In the genomic region with DNA sequence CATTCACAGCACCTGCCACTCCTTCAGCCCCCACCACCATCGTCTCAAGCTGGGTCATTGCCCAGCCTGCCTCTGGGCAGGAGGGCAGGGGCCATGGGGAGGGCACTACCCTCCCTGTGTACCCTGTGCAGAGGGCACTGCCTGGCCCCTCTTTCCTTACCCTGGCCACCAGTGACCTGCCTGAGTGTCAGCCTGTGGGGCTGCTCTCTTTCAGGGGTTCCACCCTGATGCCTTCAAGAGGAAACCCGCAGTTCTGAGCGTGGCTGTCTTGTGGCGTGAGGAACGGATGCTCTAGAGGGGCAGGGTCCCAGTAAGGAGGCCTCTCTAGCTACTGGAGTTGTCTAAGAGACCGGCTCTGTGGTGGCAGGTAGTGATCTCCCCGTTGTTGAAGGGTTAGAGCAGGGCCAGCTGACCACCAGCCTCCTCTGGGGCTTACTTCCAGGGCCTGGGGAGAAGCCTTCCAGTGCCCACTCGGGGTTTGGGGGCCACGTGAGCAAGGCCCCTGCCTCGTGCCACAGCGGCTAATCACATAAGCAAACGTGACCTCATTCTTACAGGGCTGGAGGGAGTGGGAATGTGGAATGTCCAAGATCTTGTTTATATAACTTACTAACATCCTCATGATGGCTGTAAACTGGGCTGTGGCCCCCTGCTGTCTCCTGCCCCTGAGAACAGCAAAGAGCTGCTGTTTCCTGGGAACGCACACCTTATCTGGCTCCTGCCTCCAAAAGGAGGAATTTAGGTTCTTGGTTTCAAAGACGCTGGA, we compare ENCODE assay signal across 1 cellular context.
A peak's percentile ranks its signal among the peaks of the same experiment; 100 is the strongest.
TF ChIP-seq lines count a peak whose summit lies in the region.

No MANE protein-coding gene starts in this region.

TF ChIP-seq in HEK293, 187 proteins besides CTCF, POLR2A, EP300 and RAD21 (continued from another document):
- TF ChIP-seq, protein P1, sequence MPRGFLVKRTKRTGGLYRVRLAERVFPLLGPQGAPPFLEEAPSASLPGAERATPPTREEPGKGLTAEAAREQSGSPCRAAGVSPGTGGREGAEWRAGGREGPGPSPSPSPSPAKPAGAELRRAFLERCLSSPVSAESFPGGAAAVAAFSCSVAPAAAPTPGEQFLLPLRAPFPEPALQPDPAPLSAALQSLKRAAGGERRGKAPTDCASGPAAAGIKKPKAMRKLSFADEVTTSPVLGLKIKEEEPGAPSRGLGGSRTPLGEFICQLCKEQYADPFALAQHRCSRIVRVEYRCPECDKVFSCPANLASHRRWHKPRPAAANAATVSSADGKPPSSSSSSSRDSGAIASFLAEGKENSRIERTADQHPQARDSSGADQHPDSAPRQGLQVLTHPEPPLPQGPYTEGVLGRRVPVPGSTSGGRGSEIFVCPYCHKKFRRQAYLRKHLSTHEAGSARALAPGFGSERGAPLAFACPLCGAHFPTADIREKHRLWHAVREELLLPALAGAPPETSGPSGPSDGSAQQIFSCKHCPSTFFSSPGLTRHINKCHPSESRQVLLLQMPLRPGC (tag by site-specific recombination; IDR thresholded peaks at IDR 0.05) = peak; percentile 37; the same call in 1 of the 2 replicates
- TF ChIP-seq GLI2 (tag by site-specific recombination; IDR thresholded peaks at IDR 0.05; ENCODE audit: borderline replicate concordance, low read depth) = no peak
- TF ChIP-seq, protein P2, sequence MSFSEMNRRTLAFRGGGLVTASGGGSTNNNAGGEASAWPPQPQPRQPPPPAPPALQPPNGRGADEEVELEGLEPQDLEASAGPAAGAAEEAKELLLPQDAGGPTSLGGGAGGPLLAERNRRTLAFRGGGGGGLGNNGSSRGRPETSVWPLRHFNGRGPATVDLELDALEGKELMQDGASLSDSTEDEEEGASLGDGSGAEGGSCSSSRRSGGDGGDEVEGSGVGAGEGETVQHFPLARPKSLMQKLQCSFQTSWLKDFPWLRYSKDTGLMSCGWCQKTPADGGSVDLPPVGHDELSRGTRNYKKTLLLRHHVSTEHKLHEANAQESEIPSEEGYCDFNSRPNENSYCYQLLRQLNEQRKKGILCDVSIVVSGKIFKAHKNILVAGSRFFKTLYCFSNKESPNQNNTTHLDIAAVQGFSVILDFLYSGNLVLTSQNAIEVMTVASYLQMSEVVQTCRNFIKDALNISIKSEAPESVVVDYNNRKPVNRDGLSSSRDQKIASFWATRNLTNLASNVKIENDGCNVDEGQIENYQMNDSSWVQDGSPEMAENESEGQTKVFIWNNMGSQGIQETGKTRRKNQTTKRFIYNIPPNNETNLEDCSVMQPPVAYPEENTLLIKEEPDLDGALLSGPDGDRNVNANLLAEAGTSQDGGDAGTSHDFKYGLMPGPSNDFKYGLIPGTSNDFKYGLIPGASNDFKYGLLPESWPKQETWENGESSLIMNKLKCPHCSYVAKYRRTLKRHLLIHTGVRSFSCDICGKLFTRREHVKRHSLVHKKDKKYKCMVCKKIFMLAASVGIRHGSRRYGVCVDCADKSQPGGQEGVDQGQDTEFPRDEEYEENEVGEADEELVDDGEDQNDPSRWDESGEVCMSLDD (tag by site-specific recombination; IDR thresholded peaks at IDR 0.05) = no peak
- no peak for TF ChIP-seq ZNF10 (tag by site-specific recombination; IDR thresholded peaks at IDR 0.05)
- peak; percentile 88 for TF ChIP-seq ZNF341 (tag by site-specific recombination; IDR thresholded peaks at IDR 0.05; ENCODE audit: low read depth)
- peak; percentile 70 for TF ChIP-seq ZIC2 (tag by site-specific recombination; IDR thresholded peaks at IDR 0.05)
- TF ChIP-seq ZNF629 (tag by site-specific recombination; IDR thresholded peaks at IDR 0.05) = peak; percentile 58; the same call in 1 of the 2 replicates
- no peak for TF ChIP-seq ZNF19 (tag by site-specific recombination; IDR thresholded peaks at IDR 0.05; ENCODE audit: low read depth)
- no peak for TF ChIP-seq ZFP37 (tag by site-specific recombination; IDR thresholded peaks at IDR 0.05)
- peak; percentile 46; the same call in 1 of the 2 replicates for TF ChIP-seq ZNF24 (tag by site-specific recombination; IDR thresholded peaks at IDR 0.05)
- TF ChIP-seq, protein P3, sequence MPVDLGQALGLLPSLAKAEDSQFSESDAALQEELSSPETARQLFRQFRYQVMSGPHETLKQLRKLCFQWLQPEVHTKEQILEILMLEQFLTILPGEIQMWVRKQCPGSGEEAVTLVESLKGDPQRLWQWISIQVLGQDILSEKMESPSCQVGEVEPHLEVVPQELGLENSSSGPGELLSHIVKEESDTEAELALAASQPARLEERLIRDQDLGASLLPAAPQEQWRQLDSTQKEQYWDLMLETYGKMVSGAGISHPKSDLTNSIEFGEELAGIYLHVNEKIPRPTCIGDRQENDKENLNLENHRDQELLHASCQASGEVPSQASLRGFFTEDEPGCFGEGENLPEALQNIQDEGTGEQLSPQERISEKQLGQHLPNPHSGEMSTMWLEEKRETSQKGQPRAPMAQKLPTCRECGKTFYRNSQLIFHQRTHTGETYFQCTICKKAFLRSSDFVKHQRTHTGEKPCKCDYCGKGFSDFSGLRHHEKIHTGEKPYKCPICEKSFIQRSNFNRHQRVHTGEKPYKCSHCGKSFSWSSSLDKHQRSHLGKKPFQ (tag by site-specific recombination; IDR thresholded peaks at IDR 0.05) = no peak
- TF ChIP-seq ZNF416 (tag by site-specific recombination; IDR thresholded peaks at IDR 0.05) = no peak
- no peak for TF ChIP-seq ZNF768 (tag by site-specific recombination; IDR thresholded peaks at IDR 0.05)
- no peak for TF ChIP-seq ZBTB7A (tag by site-specific recombination; IDR thresholded peaks at IDR 0.05; ENCODE audit: low read depth)
- TF ChIP-seq ZNF843 (tag by site-specific recombination; IDR thresholded peaks at IDR 0.05) = no peak
- TF ChIP-seq, protein P4, sequence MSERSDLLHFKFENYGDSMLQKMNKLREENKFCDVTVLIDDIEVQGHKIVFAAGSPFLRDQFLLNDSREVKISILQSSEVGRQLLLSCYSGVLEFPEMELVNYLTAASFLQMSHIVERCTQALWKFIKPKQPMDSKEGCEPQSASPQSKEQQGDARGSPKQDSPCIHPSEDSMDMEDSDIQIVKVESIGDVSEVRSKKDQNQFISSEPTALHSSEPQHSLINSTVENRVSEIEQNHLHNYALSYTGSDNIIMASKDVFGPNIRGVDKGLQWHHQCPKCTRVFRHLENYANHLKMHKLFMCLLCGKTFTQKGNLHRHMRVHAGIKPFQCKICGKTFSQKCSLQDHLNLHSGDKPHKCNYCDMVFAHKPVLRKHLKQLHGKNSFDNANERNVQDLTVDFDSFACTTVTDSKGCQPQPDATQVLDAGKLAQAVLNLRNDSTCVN (tag by site-specific recombination; optimal IDR thresholded peaks at IDR 0.05) = no peak
- TF ChIP-seq OSR2 (tag by site-specific recombination; IDR thresholded peaks at IDR 0.05) = peak; percentile 53
- TF ChIP-seq, protein P5, sequence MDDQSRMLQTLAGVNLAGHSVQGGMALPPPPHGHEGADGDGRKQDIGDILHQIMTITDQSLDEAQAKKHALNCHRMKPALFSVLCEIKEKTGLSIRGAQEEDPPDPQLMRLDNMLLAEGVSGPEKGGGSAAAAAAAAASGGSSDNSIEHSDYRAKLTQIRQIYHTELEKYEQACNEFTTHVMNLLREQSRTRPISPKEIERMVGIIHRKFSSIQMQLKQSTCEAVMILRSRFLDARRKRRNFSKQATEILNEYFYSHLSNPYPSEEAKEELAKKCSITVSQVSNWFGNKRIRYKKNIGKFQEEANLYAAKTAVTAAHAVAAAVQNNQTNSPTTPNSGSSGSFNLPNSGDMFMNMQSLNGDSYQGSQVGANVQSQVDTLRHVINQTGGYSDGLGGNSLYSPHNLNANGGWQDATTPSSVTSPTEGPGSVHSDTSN (CRISPR knock-in tag; IDR thresholded peaks at IDR 0.05) = no peak
- no peak for TF ChIP-seq ZNF133 (tag by site-specific recombination; IDR thresholded peaks at IDR 0.05)
- TF ChIP-seq GLIS1 (tag by site-specific recombination; IDR thresholded peaks at IDR 0.05) = peak; percentile 79
- TF ChIP-seq GFI1B (tag by site-specific recombination; IDR thresholded peaks at IDR 0.05) = no peak
- TF ChIP-seq, protein P6, sequence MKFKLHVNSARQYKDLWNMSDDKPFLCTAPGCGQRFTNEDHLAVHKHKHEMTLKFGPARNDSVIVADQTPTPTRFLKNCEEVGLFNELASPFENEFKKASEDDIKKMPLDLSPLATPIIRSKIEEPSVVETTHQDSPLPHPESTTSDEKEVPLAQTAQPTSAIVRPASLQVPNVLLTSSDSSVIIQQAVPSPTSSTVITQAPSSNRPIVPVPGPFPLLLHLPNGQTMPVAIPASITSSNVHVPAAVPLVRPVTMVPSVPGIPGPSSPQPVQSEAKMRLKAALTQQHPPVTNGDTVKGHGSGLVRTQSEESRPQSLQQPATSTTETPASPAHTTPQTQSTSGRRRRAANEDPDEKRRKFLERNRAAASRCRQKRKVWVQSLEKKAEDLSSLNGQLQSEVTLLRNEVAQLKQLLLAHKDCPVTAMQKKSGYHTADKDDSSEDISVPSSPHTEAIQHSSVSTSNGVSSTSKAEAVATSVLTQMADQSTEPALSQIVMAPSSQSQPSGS (tag by site-specific recombination; IDR thresholded peaks at IDR 0.05; ENCODE audit: low read depth) = no peak
- peak; percentile 26; the same call in 1 of the 2 replicates for TF ChIP-seq ZBTB20 (tag by site-specific recombination; IDR thresholded peaks at IDR 0.05)
- no peak for TF ChIP-seq ZNF16 (tag by site-specific recombination; IDR thresholded peaks at IDR 0.05; ENCODE audit: low read depth)
- TF ChIP-seq ZNF404 (tag by site-specific recombination; IDR thresholded peaks at IDR 0.05) = no peak
- TF ChIP-seq ZNF239 (tag by site-specific recombination; IDR thresholded peaks at IDR 0.05) = no peak
- no peak for TF ChIP-seq ZNF155 (tag by site-specific recombination; IDR thresholded peaks at IDR 0.05)
- TF ChIP-seq, protein P7, sequence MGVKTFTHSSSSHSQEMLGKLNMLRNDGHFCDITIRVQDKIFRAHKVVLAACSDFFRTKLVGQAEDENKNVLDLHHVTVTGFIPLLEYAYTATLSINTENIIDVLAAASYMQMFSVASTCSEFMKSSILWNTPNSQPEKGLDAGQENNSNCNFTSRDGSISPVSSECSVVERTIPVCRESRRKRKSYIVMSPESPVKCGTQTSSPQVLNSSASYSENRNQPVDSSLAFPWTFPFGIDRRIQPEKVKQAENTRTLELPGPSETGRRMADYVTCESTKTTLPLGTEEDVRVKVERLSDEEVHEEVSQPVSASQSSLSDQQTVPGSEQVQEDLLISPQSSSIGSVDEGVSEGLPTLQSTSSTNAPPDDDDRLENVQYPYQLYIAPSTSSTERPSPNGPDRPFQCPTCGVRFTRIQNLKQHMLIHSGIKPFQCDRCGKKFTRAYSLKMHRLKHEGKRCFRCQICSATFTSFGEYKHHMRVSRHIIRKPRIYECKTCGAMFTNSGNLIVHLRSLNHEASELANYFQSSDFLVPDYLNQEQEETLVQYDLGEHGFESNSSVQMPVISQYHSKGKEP (tag by site-specific recombination; IDR thresholded peaks at IDR 0.05) = no peak
- 0 out of 2 replicates have a peak, but pooled peaks have one; percentile 16 for TF ChIP-seq ZNF600 (tag by site-specific recombination; IDR thresholded peaks at IDR 0.05)
- no peak for TF ChIP-seq MYNN (tag by site-specific recombination; IDR thresholded peaks at IDR 0.05; ENCODE audit: borderline replicate concordance)
- TF ChIP-seq ZNF792 (tag by site-specific recombination; IDR thresholded peaks at IDR 0.05) = no peak
- 0 out of 2 replicates have a peak, but pooled peaks have one; percentile 39 for TF ChIP-seq ZSCAN30 (tag by site-specific recombination; IDR thresholded peaks at IDR 0.05)
- TF ChIP-seq, protein P8, sequence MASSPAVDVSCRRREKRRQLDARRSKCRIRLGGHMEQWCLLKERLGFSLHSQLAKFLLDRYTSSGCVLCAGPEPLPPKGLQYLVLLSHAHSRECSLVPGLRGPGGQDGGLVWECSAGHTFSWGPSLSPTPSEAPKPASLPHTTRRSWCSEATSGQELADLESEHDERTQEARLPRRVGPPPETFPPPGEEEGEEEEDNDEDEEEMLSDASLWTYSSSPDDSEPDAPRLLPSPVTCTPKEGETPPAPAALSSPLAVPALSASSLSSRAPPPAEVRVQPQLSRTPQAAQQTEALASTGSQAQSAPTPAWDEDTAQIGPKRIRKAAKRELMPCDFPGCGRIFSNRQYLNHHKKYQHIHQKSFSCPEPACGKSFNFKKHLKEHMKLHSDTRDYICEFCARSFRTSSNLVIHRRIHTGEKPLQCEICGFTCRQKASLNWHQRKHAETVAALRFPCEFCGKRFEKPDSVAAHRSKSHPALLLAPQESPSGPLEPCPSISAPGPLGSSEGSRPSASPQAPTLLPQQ (tag by site-specific recombination; IDR thresholded peaks at IDR 0.05) = peak; percentile 19; the same call in 1 of the 2 replicates
